Comparison of ENCODE assay signal across 8 cellular contexts in genomic region chr5:173972844-173973613, GRCh38. TPM values are rescaled to one million over a fixed set of nuclear protein-coding genes. Genes with fewer than 3 reads are reported as not detected.
DNase-seq lines count a peak whose midpoint lies in the region; ATAC-seq and TF ChIP-seq lines count a peak whose summit lies in the region.

No MANE protein-coding gene starts in this region.

- H3K27ac Mint-ChIP-seq in CD4-positive, alpha-beta T cell, result no peak overlapping the region
- no peak overlapping the region for H3K27ac Mint-ChIP-seq in activated naive CD4-positive, alpha-beta T cell treated with anti-CD3 and anti-CD28 coated beads, Interleukin-2, amount 10 ng/mL, durations not matched to agents 7 days and 5 days

- no peak overlapping the region for H3K27ac ChIP-seq in CD4-positive, alpha-beta T cell (ENCODE audit: low read depth, low read length)

- intact Hi-C loops in CD4-positive, alpha-beta T cell (cut with DNase I, micrococcal nuclease), result loop anchor here (1.0 to 10.0 kb wide), 5 partner anchors 86 to 1008 kb away; partner anchors contain the start of gene CPEB4 (in 1 of the 2)

- in situ Hi-C loops in SK-MEL-5 (cut with HindIII; ENCODE audit: low pct_unique_long_range_greater_than_20kb, low sequenced_read_pairs), result no loop called here

- no peaks in the 10 kb centered on the region for H3K36me3 Mint-ChIP-seq in CD4-positive, alpha-beta T cell (ENCODE audit: low read depth)
- no peaks in the 10 kb centered on the region for H3K36me3 Mint-ChIP-seq in activated naive CD4-positive, alpha-beta T cell treated with anti-CD3 and anti-CD28 coated beads, Interleukin-2, amount 10 ng/mL, durations not matched to agents 7 days and 5 days

- H3K9me3 ChIP-seq in CD4-positive, alpha-beta T cell (ENCODE audit: control insufficient read depth, low read length), result no peaks in the 10 kb centered on the region

- peak; percentile 79 for TF ChIP-seq CTCF in CD4-positive, alpha-beta T cell (IDR thresholded peaks at IDR 0.05)
- peak; percentile 82 for TF ChIP-seq CTCF in LNCAP (IDR thresholded peaks at IDR 0.05)

- DNase-seq in CD4-positive, alpha-beta T cell, result peak; percentile 62 to 76 (median 65)
- peak; percentile 77 for DNase-seq in SK-MEL-5 (ENCODE audit: low read depth, low spot score)
- DNase-seq in activated naive CD4-positive, alpha-beta T cell treated with anti-CD3 and anti-CD28 coated beads, Interleukin-2, amount 10 ng/mL, durations not matched to agents 7 days and 5 days, result peak; percentile 84
- peak; percentile 85 for DNase-seq in globus pallidus (ENCODE audit: low spot score)
- peak; percentile 50 for DNase-seq in non-pigmented ciliary epithelial cell (ENCODE audit: low read depth)
- peak; percentile 55 for DNase-seq in stromal cell of bone marrow (ENCODE audit: low read depth)

- POLR2A ChIA-PET in CD4-positive, alpha-beta T cell (lab: Charles Lee), result interaction anchor here (1.1 to 2.6 kb wide), 3 partner anchors 55 to 357 kb away, joined by 5 to 18 read pairs (median 6); partner anchors contain the start of genes BOD1 and CPEB4

- peaks cover 20% of the 10 kb centered on the region for H3K27me3 Mint-ChIP-seq in CD4-positive, alpha-beta T cell
- H3K27me3 Mint-ChIP-seq in activated naive CD4-positive, alpha-beta T cell treated with anti-CD3 and anti-CD28 coated beads, Interleukin-2, amount 10 ng/mL, durations not matched to agents 7 days and 5 days, result peaks cover 42% of the 10 kb centered on the region

- H3K4me1 Mint-ChIP-seq in CD4-positive, alpha-beta T cell (ENCODE audit: low read depth), result peaks cover 12% of the 10 kb centered on the region
- H3K4me1 Mint-ChIP-seq in activated naive CD4-positive, alpha-beta T cell treated with anti-CD3 and anti-CD28 coated beads, Interleukin-2, amount 10 ng/mL, durations not matched to agents 7 days and 5 days, result peaks cover 13% of the 10 kb centered on the region

- H3K4me3 Mint-ChIP-seq in CD4-positive, alpha-beta T cell, result peak overlapping the region; percentile 82
- peak overlapping the region; percentile 71 for H3K4me3 Mint-ChIP-seq in activated naive CD4-positive, alpha-beta T cell treated with anti-CD3 and anti-CD28 coated beads, Interleukin-2, amount 10 ng/mL, durations not matched to agents 7 days and 5 days

- CTCF ChIA-PET in CD4-positive, alpha-beta T cell (lab: Charles Lee), result interaction anchor here (0.8 to 3.0 kb wide), 11 partner anchors 38 to 679 kb away, joined by 3 to 22 read pairs (median 3); partner anchors contain the start of gene BOD1
- CTCF ChIA-PET in activated naive CD4-positive, alpha-beta T cell treated with anti-CD3 and anti-CD28 coated beads, Interleukin-2, amount 10 ng/mL, durations not matched to agents 7 days and 5 days (lab: Charles Lee), result interaction anchor here (0.8 to 5.5 kb wide), 14 partner anchors 8 to 642 kb away, joined by 3 to 77 read pairs (median 3); partner anchors contain the start of gene BOD1

- ATAC-seq in CD4-positive, alpha-beta T cell (ENCODE audit: poor library complexity), result peak; percentile 82
- peak; percentile 82 for ATAC-seq in GM21526 (IDR thresholded peaks at IDR 0.05; ENCODE audit: low FRiP score, unreplicated experiment)

- no peaks in the 10 kb centered on the region for H3K9me3 Mint-ChIP-seq in CD4-positive, alpha-beta T cell
- no peaks in the 10 kb centered on the region for H3K9me3 Mint-ChIP-seq in activated naive CD4-positive, alpha-beta T cell treated with anti-CD3 and anti-CD28 coated beads, Interleukin-2, amount 10 ng/mL, durations not matched to agents 7 days and 5 days

- H3K27me3 ChIP-seq in CD4-positive, alpha-beta T cell (ENCODE audit: control insufficient read depth, insufficient read depth, low read length), result no peaks in the 10 kb centered on the region

RNA-seq across cellular contexts. Expression of gene C5orf47, which starts 15.9 kb away (rescaled TPM):
- total RNA-seq in CD4-positive, alpha-beta T cell, result not detected
- total RNA-seq in SK-MEL-5 (2014; rRNA removed; shearing (Covaris generic)), result 0.03 and 0.11 TPM in 2 replicates
- polyA plus RNA-seq in SK-MEL-5 (2015; cell fraction: cytosol; rRNA removed), result 0.25 TPM in 1 of 2 replicates, not detected in the other
- 1.3 TPM in 1 of 2 replicates, not detected in the other for polyA plus RNA-seq in SK-MEL-5 (2015; cell fraction: nucleus; rRNA removed)
